In the genomic region with DNA sequence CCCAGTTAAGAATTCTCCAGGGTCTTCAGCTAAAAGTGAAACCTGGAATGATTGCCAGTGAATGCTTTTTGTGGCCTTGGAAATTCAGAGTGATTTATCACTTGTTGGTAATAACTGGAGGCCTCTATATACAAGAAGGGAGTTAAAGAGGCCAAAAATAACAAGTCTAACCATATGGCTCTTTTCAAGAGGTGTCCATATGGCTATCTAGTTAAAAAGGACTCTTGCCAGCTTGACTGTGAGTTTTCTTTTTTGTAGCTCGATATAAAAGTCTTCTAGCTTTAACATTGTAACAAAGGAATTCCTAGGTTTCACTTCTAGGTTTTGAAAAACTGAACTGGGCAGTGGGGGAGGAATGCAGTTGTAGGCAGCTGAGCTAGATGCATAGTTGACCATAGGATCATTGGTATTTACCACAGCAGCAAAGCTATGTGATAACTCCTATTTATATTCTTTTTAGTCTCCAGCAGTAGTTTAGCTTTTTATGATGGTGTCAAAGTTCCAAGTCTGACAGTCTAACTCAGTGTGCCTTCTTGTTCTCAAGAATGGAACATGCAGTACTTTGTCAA, we compare ENCODE assay signal across 10 cellular contexts. TPM values are rescaled to one million over a fixed set of nuclear protein-coding genes. Genes with fewer than 3 reads are reported as not detected.
DNase-seq lines count a peak whose midpoint lies in the region; ATAC-seq and TF ChIP-seq lines count a peak whose summit lies in the region.
"Had no signal": no experiment of that assay in that cellular context is flagged by ENCODE, and none has a peak within 500 bp of the region (broad histone marks: within the 10 kb centered on the region; RNA-seq: fewer than 3 reads in every experiment).

No MANE protein-coding gene starts in this region.

- H3K36me3 ChIP-seq in BJ (ENCODE audit: control insufficient read depth, insufficient read depth, low read length), result no peaks in the 10 kb centered on the region
- no peaks in the 10 kb centered on the region for H3K36me3 ChIP-seq in fibroblast of lung (ENCODE audit: control insufficient read depth, insufficient read depth, low read length)
- H3K36me3 ChIP-seq in parathyroid adenoma (ENCODE audit: control insufficient read depth, insufficient read depth, low read length), result no peaks in the 10 kb centered on the region
- no peaks in the 10 kb centered on the region for H3K36me3 ChIP-seq in mesendoderm (ENCODE audit: control insufficient read depth, insufficient read depth, low read length)

- ATAC-seq in GM18505 (IDR thresholded peaks at IDR 0.05; ENCODE audit: unreplicated experiment), result no peak

- H3K4me2 ChIP-seq in fibroblast of lung (ENCODE audit: extremely low read depth, insufficient read depth, low read length) (peak overlapping the region; percentile 60), parathyroid adenoma (ENCODE audit: low read length) (peak overlapping the region; percentile 41), mesendoderm (ENCODE audit: low read length) (no peak overlapping the region)

- H4K5ac ChIP-seq in mesendoderm (ENCODE audit: low read length), result no peak overlapping the region

- no peak overlapping the region for H3K18ac ChIP-seq in mesendoderm (ENCODE audit: low read length)

- no peak overlapping the region for H4K8ac ChIP-seq in mesendoderm (ENCODE audit: low read depth, low read length)

- no peak overlapping the region for H2BK5ac ChIP-seq in mesendoderm (ENCODE audit: low read length)

- peak overlapping the region; percentile 7 for H3K27ac ChIP-seq in fibroblast of lung (ENCODE audit: insufficient read depth, low read length)
- H3K27ac ChIP-seq in parathyroid adenoma, result peak overlapping the region; percentile 3
- no peak overlapping the region for H3K27ac ChIP-seq in mesendoderm (ENCODE audit: low read depth, low read length)

- H3K4ac ChIP-seq in mesendoderm (ENCODE audit: low read depth, low read length), result no peak overlapping the region

- no peak overlapping the region for H2BK120ac ChIP-seq in mesendoderm (ENCODE audit: low read depth, low read length)

- no CpG with 5 or more reads among the region's 1 CpG for WGBS in mesendoderm (ENCODE audit: extremely low coverage, insufficient coverage, low lambda C conversion rate)

- H3K9ac ChIP-seq in fibroblast of lung (ENCODE audit: insufficient read depth, low read length) (no peak overlapping the region), parathyroid adenoma (no peak overlapping the region), mesendoderm (ENCODE audit: low read length) (no peak overlapping the region)

- no peaks in the 10 kb centered on the region for H3K9me3 ChIP-seq in fibroblast of lung (ENCODE audit: control insufficient read depth, insufficient read depth, low read depth, low read length)
- no peaks in the 10 kb centered on the region for H3K9me3 ChIP-seq in parathyroid adenoma (ENCODE audit: control insufficient read depth, low read length)

- H3K79me2 ChIP-seq in fibroblast of lung (ENCODE audit: control insufficient read depth, insufficient read depth, low read length) (no peaks in the 10 kb centered on the region), parathyroid adenoma (peaks cover 3% of the 10 kb centered on the region), mesendoderm (ENCODE audit: control insufficient read depth, insufficient read depth, low read length) (peaks cover 29% of the 10 kb centered on the region)

- POLR2A ChIA-PET in BJ (lab: Charles Lee), result interaction anchor here (0.6 to 0.9 kb wide), 2 partner anchors 37 to 155 kb away, joined by 3 read pairs; no protein-coding TSS in a partner anchor

- H3K4me1 ChIP-seq in fibroblast of lung (ENCODE audit: control insufficient read depth, extremely low read depth, insufficient read depth, low read length), result peaks cover 21% of the 10 kb centered on the region
- no peaks in the 10 kb centered on the region for H3K4me1 ChIP-seq in parathyroid adenoma
- peaks cover 14% of the 10 kb centered on the region for H3K4me1 ChIP-seq in mesendoderm (ENCODE audit: control insufficient read depth, low read depth, low read length)

- CTCF ChIA-PET in BJ (lab: Yijun Ruan, JAX), result interaction anchor here (0.6 kb wide), 1 partner anchor 90 kb away, joined by 4 read pairs; no protein-coding TSS in a partner anchor

- no peak for TF ChIP-seq POLR2A in GM18505 (IDR thresholded peaks at IDR 0.05; ENCODE audit: borderline replicate concordance, extremely low read depth, insufficient read depth, insufficient read length)

- H2AK5ac ChIP-seq in mesendoderm (ENCODE audit: low read length), result no peak overlapping the region

- no peaks in the 10 kb centered on the region for H4K20me1 ChIP-seq in fibroblast of lung (ENCODE audit: control insufficient read depth, extremely low read depth, insufficient read depth, low read length)

- H3K4me3 ChIP-seq in BJ (ENCODE audit: low read depth, low read length) (no peak overlapping the region), fibroblast of lung (replicated peaks in 1 of 4; ENCODE audit: control extremely low read depth in 1 of 4, insufficient read depth in 1 of 4, low read depth in 3 of 4, low read length in 4 of 4) (peak overlapping the region in 2 of 4 experiments; percentile 1 to 44), parathyroid adenoma (ENCODE audit: low read depth, low read length) (no peak overlapping the region), mesendoderm (ENCODE audit: low read length) (no peak overlapping the region)

- peak; percentile 44 for DNase-seq in BJ (ENCODE audit: low read depth)
- peak; percentile 79 for DNase-seq in NCI-H524 treated with DMSO at 0.1 percent for 48 hours (lab: John Stamatoyannopoulos, UW)
- peak; percentile 93 to 97 for DNase-seq in fibroblast of lung (ENCODE audit: low read depth in 2 of 2)
- no peak for DNase-seq in mesendoderm
- DNase-seq in NCI-H1436 treated with DMSO at 0.1 percent for 48 hours (lab: John Stamatoyannopoulos, UW), result no peak
- DNase-seq in activated T-cell treated with anti-CD3 and anti-CD28 coated beads for 4 hours, result no peak
- DNase-seq: COR-L47, posterior cingulate gyrus had no signal

- no peak overlapping the region for H2BK15ac ChIP-seq in mesendoderm (replicated peaks; ENCODE audit: low read depth)

- H3K27me3 ChIP-seq in BJ (ENCODE audit: control insufficient read depth, insufficient read depth, low read length) (no peaks in the 10 kb centered on the region; the same call in 1 of the 2 replicates), fibroblast of lung (ENCODE audit: control insufficient read depth, insufficient read depth, low read length) (no peaks in the 10 kb centered on the region), parathyroid adenoma (ENCODE audit: control insufficient read depth, insufficient read depth, low read length) (no peaks in the 10 kb centered on the region), mesendoderm (ENCODE audit: insufficient read depth, low read length, poor library complexity) (no peaks in the 10 kb centered on the region)

- H2AFZ ChIP-seq in fibroblast of lung (ENCODE audit: low read length) (no peak overlapping the region), parathyroid adenoma (no peak overlapping the region)

- H3K56ac ChIP-seq in mesendoderm (ENCODE audit: low read length), result no peak overlapping the region

- TF ChIP-seq CTCF in BJ (IDR thresholded peaks at IDR 0.05; ENCODE audit: insufficient read depth, low read depth, low read length), result no peak
- TF ChIP-seq CTCF in fibroblast of lung (conservative IDR thresholded peaks at IDR 0.05 in 1 of 2, IDR thresholded peaks at IDR 0.05 in 1 of 2; ENCODE audit: low read depth in 1 of 2, low read length in 2 of 2), result no peak
- TF ChIP-seq CTCF in parathyroid adenoma (IDR thresholded peaks at IDR 0.05), result no peak

- peaks cover 11% of the 10 kb centered on the region for H3K79me1 ChIP-seq in mesendoderm (ENCODE audit: low read length)

- H3K23ac ChIP-seq in mesendoderm (ENCODE audit: low read length), result no peak overlapping the region

RNA-seq across cellular contexts. Expression of a gene that starts 44.4 kb away (rescaled TPM):
- 3.0 and 3.7 TPM in 2 replicates for polyA plus RNA-seq in BJ (2011; rRNA removed)
- 4.9 and 5.8 TPM in 2 replicates for polyA minus RNA-seq in BJ (2011; rRNA and poly(A)+ RNA removed)
- total RNA-seq in fibroblast of lung, result 4.6 and 5.4 TPM in 2 replicates
- 2.9 TPM in 2 replicates for polyA plus RNA-seq in fibroblast of lung
- polyA plus RNA-seq in fibroblast of lung (2012), result 3.1 and 4.0 TPM in 2 replicates
- polyA minus RNA-seq in fibroblast of lung (ENCODE audit: low replicate concordance), result 4.6 and 6.6 TPM in 2 replicates
- polyA plus RNA-seq in mesendoderm (2013, experiment 1 of 2), result 40.3 TPM
- polyA plus RNA-seq in mesendoderm (2013, experiment 2 of 2), result 39.6 TPM

Comparison
In these comparisons a context has a peak if more than half of its experiments do, and no peak if none do; other contexts are left out.
1. DNase-seq: peak in BJ (single experiment), NCI-H524 treated with DMSO at 0.1 percent for 48 hours (single experiment) and fibroblast of lung (2 of 2); none in mesendoderm (single experiment), NCI-H1436 treated with DMSO at 0.1 percent for 48 hours (single experiment) and activated T-cell treated with anti-CD3 and anti-CD28 coated beads for 4 hours (single experiment).